ENCODE assay signal across 8 cellular contexts in the genomic region with DNA sequence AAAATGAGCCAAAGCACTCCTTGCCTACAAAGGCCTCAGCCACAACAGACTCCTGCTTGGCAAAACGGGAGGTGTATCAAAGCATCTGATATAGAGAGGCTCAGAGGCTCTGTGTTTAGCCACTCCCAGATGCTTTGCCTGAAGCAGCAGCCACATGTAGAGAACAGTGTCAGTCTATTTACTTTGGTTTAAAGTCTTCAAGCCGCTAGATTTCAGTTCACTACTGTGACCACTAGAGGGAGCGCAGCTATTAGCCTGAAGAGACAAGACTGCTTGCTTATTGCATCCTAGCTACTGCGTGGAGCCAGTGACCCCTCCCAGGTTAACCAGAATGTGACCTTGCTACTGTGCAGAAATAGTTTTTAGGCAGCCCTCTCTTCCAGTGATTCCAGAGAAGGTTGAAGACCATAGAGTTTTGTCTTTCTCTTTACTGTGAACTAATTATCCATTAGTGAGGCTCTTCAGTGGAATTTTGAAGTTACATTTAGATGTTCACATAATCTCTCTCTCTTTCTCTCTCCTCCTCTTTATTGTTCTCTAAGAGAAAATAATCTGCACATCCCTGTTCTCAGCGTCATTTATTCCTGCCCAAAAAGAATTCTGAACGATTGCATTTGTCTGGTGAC. TPM values are rescaled to one million over a fixed set of nuclear protein-coding genes. Genes with fewer than 3 reads are reported as not detected.
A peak's percentile ranks its signal among the peaks of the same experiment; 100 is the strongest.
DNase-seq lines count a peak whose midpoint lies in the region; ATAC-seq, FAIRE-seq and TF ChIP-seq lines count a peak whose summit lies in the region.

No MANE protein-coding gene starts in this region.

- CTCF ChIA-PET in AG04450 (lab: Charles Lee): interaction anchor here (0.6 to 7.1 kb wide), 53 partner anchors 9 to 707 kb away, joined by 3 to 146 read pairs (median 4); no protein-coding TSS in a partner anchor
- CTCF ChIA-PET in GM12878 (lab: Yijun Ruan, JAX): interaction anchor here (0.6 to 4.3 kb wide), 38 partner anchors 9 to 892 kb away, joined by 3 to 75 read pairs (median 4); no protein-coding TSS in a partner anchor

- ATAC-seq in GM18519 (IDR thresholded peaks at IDR 0.05; ENCODE audit: low FRiP score, unreplicated experiment): peak; percentile 98
- peak; percentile 99 for ATAC-seq in HG03025 (IDR thresholded peaks at IDR 0.05; ENCODE audit: low FRiP score, unreplicated experiment)
- ATAC-seq in GM12878: peak; percentile 96

- H3K79me2 ChIP-seq in GM12878 (ENCODE audit: control insufficient read depth, insufficient read depth, low read length): no peaks in the 10 kb centered on the region

- DNase-seq in AG04450 (ENCODE audit: low read depth, low spot score) (peak; percentile 86), NCI-H1930 (lab: John Stamatoyannopoulos, UW) (peak; percentile 60 to 79), T1000 (lab: John Stamatoyannopoulos, UW) (peak; percentile 36), GM12878 (ENCODE audit: low read depth, low spot score) (peak; percentile 32), iPS DF 4.7 (ENCODE audit: extremely low read depth, low spot score) (peak; percentile 79), spleen (no peak)

- H3K36me3 ChIP-seq in GM12878 (ENCODE audit: control insufficient read depth in 2 of 2, insufficient read depth in 2 of 2, low read length in 1 of 2) (no peaks in the 10 kb centered on the region), spleen (no peaks in the 10 kb centered on the region)

- RAD21 ChIA-PET in GM12878 (lab: Charles Lee; ENCODE audit: unreplicated experiment): interaction anchor here (0.9 to 3.4 kb wide), 9 partner anchors 10 to 707 kb away, joined by 3 to 26 read pairs (median 6); no protein-coding TSS in a partner anchor

- FAIRE-seq in GM12878 (lab: Jason Lieb, UNC): peak; percentile 93

- no peak for TF ChIP-seq POLR2A in GM12878 (IDR thresholded peaks at IDR 0.05; ENCODE audit: low read depth, low read length)
- no peak for TF ChIP-seq POLR2A in spleen (IDR thresholded peaks at IDR 0.05)

- H4K20me1 ChIP-seq in GM12878 (ENCODE audit: control insufficient read depth, insufficient read depth): no peaks in the 10 kb centered on the region

- no TSS peak for BruUV-seq in GM12878 (replicated peaks; lab: Mats Ljungman, UMichigan)

- WGBS in GM12878 (ENCODE audit: insufficient coverage, insufficient replicate concordance, low lambda C conversion rate, missing lambda C conversion rate): 3% methylated on average over 6 of the region's 6 CpGs
- WGBS in spleen, 5 donors: 12 to 15% (median 12%) methylated on average over 6 of the region's 6 CpGs

- POLR2A ChIA-PET in AG04450 (lab: Yijun Ruan, JAX): interaction anchor here (1.1 kb wide), 1 partner anchor 145 kb away, joined by 4 read pairs; a partner anchor contains a TSS
- POLR2A ChIA-PET in GM12878 (lab: Charles Lee): no interaction called here

- H2AFZ ChIP-seq in GM12878 (ENCODE audit: control insufficient read depth, low read depth, low read length): no peak overlapping the region; the same call in 1 of the 2 replicates

- H3K27ac ChIP-seq in AG04450 (ENCODE audit: low read depth, low read length) (no peak overlapping the region), GM12878 (ENCODE audit: control insufficient read depth, insufficient read depth) (no peak overlapping the region), spleen (no peak overlapping the region)

- peak; percentile 80 for TF ChIP-seq RAD21 in GM12878 (IDR thresholded peaks at IDR 0.05; ENCODE audit: insufficient read depth, low read depth, low read length)

- SMC1A ChIA-PET in GM12878 (lab: Charles Lee; ENCODE audit: uncharacterized antibody, unreplicated experiment): interaction anchor here (0.6 to 3.8 kb wide), 16 partner anchors 9 to 707 kb away, joined by 3 to 49 read pairs (median 4); no protein-coding TSS in a partner anchor

- no peak overlapping the region for H3K9ac ChIP-seq in GM12878 (ENCODE audit: control insufficient read depth, insufficient read depth, low read length)

- H3K27me3 ChIP-seq in AG04450 (ENCODE audit: control insufficient read depth, insufficient read depth, low read length) (no peaks in the 10 kb centered on the region), GM12878 (replicated peaks in 1 of 2; ENCODE audit: control insufficient read depth in 2 of 2, insufficient read depth in 2 of 2, low read length in 1 of 2) (0 out of 4 replicates have a peak, but pooled peaks cover 0 to 2% of the 10 kb centered on the region in 2 experiments), spleen (replicated peaks in 1 of 7) (peaks cover 0 to 3% (median 0%) of the 10 kb centered on the region in 7 donors)

- no peaks in the 10 kb centered on the region for H3K9me3 ChIP-seq in AG04450 (ENCODE audit: control insufficient read depth, insufficient read depth, low read length)
- no peaks in the 10 kb centered on the region for H3K9me3 ChIP-seq in GM12878 (replicated peaks; ENCODE audit: control insufficient read depth, insufficient read depth, low read length)
- no peaks in the 10 kb centered on the region for H3K9me3 ChIP-seq in spleen

- TF ChIP-seq CTCF in AG04450 (IDR thresholded peaks at IDR 0.05; ENCODE audit: low read depth, low read length): peak; percentile 96
- TF ChIP-seq CTCF in GM12878 (IDR thresholded peaks at IDR 0.05 in 2 of 3, conservative IDR thresholded peaks at IDR 0.05 in 1 of 3; ENCODE audit: control insufficient read depth in 2 of 3, extremely low read depth in 1 of 3, insufficient read depth in 1 of 3, low read depth in 3 of 3, low read length in 3 of 3): peak; percentile 80 to 93 (median 93)
- peak; percentile 24 to 83 (median 76) for TF ChIP-seq CTCF in spleen (IDR thresholded peaks at IDR 0.05 in 8 of 11, conservative IDR thresholded peaks at IDR 0.05 in 3 of 11)

- H3K4me1 ChIP-seq in GM12878 (ENCODE audit: control insufficient read depth, insufficient read depth, low read length): no peaks in the 10 kb centered on the region
- no peaks in the 10 kb centered on the region for H3K4me1 ChIP-seq in spleen

- in situ Hi-C loops in GM12878 (cut with MboI): no loop called here

- no peak overlapping the region for H3K4me2 ChIP-seq in GM12878 (ENCODE audit: control insufficient read depth, insufficient read depth)

- intact Hi-C loops in GM12878 (cut with micrococcal nuclease; ENCODE audit: unreplicated experiment) (loop anchor here (1.0 to 5.0 kb wide), 3 partner anchors 192 to 709 kb away; no protein-coding TSS in a partner anchor), spleen (cut with DNase I; ENCODE audit: low total_unique reads) (loop anchor here (10.0 kb wide), 1 partner anchor 285 kb away; no protein-coding TSS in a partner anchor)

- H3K4me3 ChIP-seq in AG04450 (ENCODE audit: low read depth, low read length) (no peak overlapping the region), GM12878 (no peak overlapping the region), spleen (no peak overlapping the region)

- no peak for TF ChIP-seq EP300 in GM12878 (IDR thresholded peaks at IDR 0.05; ENCODE audit: borderline replicate concordance in 1 of 2, control insufficient read depth in 1 of 2, low read depth in 2 of 2, low read length in 2 of 2)

TF ChIP-seq in GM12878, 131 proteins besides CTCF, POLR2A, EP300 and RAD21:
- TF ChIP-seq SMARCA5 (IDR thresholded peaks at IDR 0.05) (0 out of 2 replicates have a peak, but pooled peaks have one; percentile 30), PAX5 (IDR thresholded peaks at IDR 0.05; ENCODE audit: borderline replicate concordance, low read depth, low read length) (no peak), YY1 (IDR thresholded peaks at IDR 0.05; ENCODE audit: low read depth, low read length) (0 out of 2 replicates have a peak, but pooled peaks have one; percentile 30), SMC3 (IDR thresholded peaks at IDR 0.05; ENCODE audit: borderline replicate concordance, low read length) (peak; percentile 76)

RNA-seq across cellular contexts. Expression of a gene that starts 39.3 kb away (rescaled TPM):
- polyA plus RNA-seq in AG04450 (2011; rRNA removed): 0.11 and 0.15 TPM in 2 replicates
- 0.09 and 0.13 TPM in 2 replicates for polyA minus RNA-seq in AG04450 (2011; rRNA and poly(A)+ RNA removed)
- total RNA-seq in GM12878 (2013; cell fraction: nucleolus; rRNA removed): 0.58 and 0.76 TPM in 2 replicates
- total RNA-seq in GM12878 (2014; rRNA removed): 1.2 and 1.4 TPM in 2 replicates
- total RNA-seq in GM12878 (2014; rRNA removed; fragmentation: Illumina TruSeq; extraction: Trizol): 1.0 and 1.4 TPM in 2 replicates
- total RNA-seq in GM12878 (2021): 0.90 and 1.2 TPM in 2 replicates
- not detected for polyA plus RNA-seq in GM12878 (2011; ENCODE audit: low read depth)
- polyA plus RNA-seq in GM12878 (2011; rRNA removed): 0.91 and 1.2 TPM in 2 replicates
- polyA plus RNA-seq in GM12878 (2011; cell fraction: cytosol; rRNA removed): 0.34 and 0.42 TPM in 2 replicates
- polyA plus RNA-seq in GM12878 (2011; cell fraction: nucleus; rRNA removed): 0.19 and 0.50 TPM in 2 replicates
- not detected in 2 replicates for polyA plus RNA-seq in GM12878 (2012)
- 0.85 and 1.1 TPM in 2 replicates for polyA plus RNA-seq in GM12878 (2014; fragmentation: Illumina TruSeq; extraction: Trizol)
- polyA plus RNA-seq in GM12878 (2014; fragmentation: Nextera tagmentation; extraction: Ambion mirVana): 1 to 10 TPM in 1 of 2 experiments, under 1 TPM in 1; 0.37 to 1.3 TPM
- 0.44 and 0.53 TPM in 2 replicates for polyA plus RNA-seq in GM12878 (2014; rRNA removed)
- under 1 TPM; 0.39 to 0.47 TPM for polyA plus RNA-seq in GM12878 (2016; fragmentation: Nextera tagmentation; extraction: Ambion mirVana)
- 0.57 and 1.1 TPM in 2 replicates for polyA minus RNA-seq in GM12878 (2011; rRNA and poly(A)+ RNA removed)
- 0.27 and 0.62 TPM in 2 replicates for polyA minus RNA-seq in GM12878 (2011; cell fraction: cytosol; rRNA and poly(A)+ RNA removed)
- polyA minus RNA-seq in GM12878 (2011; cell fraction: nucleus; rRNA and poly(A)+ RNA removed): 0.85 and 1.4 TPM in 2 replicates
- total RNA-seq in spleen: under 1 TPM in 5 of 7 donors, not detected in 2; 0.06 to 0.33 (median 0.23) TPM
- under 1 TPM in 2 of 3 donors, not detected in 1; 0.10 to 0.27 TPM for polyA plus RNA-seq in spleen
